Comparison of ENCODE assay signal across 1 cellular context in genomic region chr1:52632732-52633290, GRCh38.
TF ChIP-seq lines count a peak whose summit lies in the region.

SHISAL2A (plus strand) TSS chr1:52633168; CDS start chr1:52633494, 326 bp downstream.

TF ChIP-seq in WTC11, 78 proteins besides CTCF, POLR2A, EP300 and RAD21 (continued from another document and continues in another):
- peak; percentile 99 for TF ChIP-seq ATF2 (CRISPR knock-in tag; IDR thresholded peaks at IDR 0.05; ENCODE audit: borderline replicate concordance, low read depth)
- peak; percentile 99 for TF ChIP-seq MYBL2 (CRISPR knock-in tag; IDR thresholded peaks at IDR 0.05)
- TF ChIP-seq ZNF263 (CRISPR knock-in tag; IDR thresholded peaks at IDR 0.05; ENCODE audit: low read depth) = peak; percentile 79
- peak; percentile 99 for TF ChIP-seq RELA (CRISPR knock-in tag; IDR thresholded peaks at IDR 0.05; ENCODE audit: borderline replicate concordance)
- no peak for TF ChIP-seq ZNF671 (CRISPR knock-in tag; IDR thresholded peaks at IDR 0.05)
- TF ChIP-seq ATF6 (CRISPR knock-in tag; IDR thresholded peaks at IDR 0.05) = peak; percentile 80; the same call in 1 of the 2 replicates
- TF ChIP-seq TEAD4 (CRISPR knock-in tag; IDR thresholded peaks at IDR 0.05) = peak; percentile 98
- TF ChIP-seq PRRX2 (CRISPR knock-in tag; IDR thresholded peaks at IDR 0.05) = no peak
- peak; percentile 97; the same call in 1 of the 2 replicates for TF ChIP-seq AFF4 (CRISPR knock-in tag; IDR thresholded peaks at IDR 0.05; ENCODE audit: borderline replicate concordance)
- TF ChIP-seq TCF7 (CRISPR knock-in tag; IDR thresholded peaks at IDR 0.05; ENCODE audit: low read depth) = peak; percentile 99
- no peak for TF ChIP-seq ZSCAN18 (CRISPR knock-in tag; IDR thresholded peaks at IDR 0.05)
- no peak for TF ChIP-seq CDX4 (CRISPR knock-in tag; IDR thresholded peaks at IDR 0.05; ENCODE audit: borderline replicate concordance)
- no peak for TF ChIP-seq HMGA2 (CRISPR knock-in tag; IDR thresholded peaks at IDR 0.05)
- no peak for TF ChIP-seq RORB (CRISPR knock-in tag; IDR thresholded peaks at IDR 0.05)
- TF ChIP-seq JUN (CRISPR knock-in tag; IDR thresholded peaks at IDR 0.05) = peak; percentile 99
- TF ChIP-seq STAT6 (CRISPR knock-in tag; conservative IDR thresholded peaks at IDR 0.05; ENCODE audit: low read depth) = peak; percentile 97
- TF ChIP-seq NFATC4 (CRISPR knock-in tag; IDR thresholded peaks at IDR 0.05) = no peak
- TF ChIP-seq ZNF425 (CRISPR knock-in tag; conservative IDR thresholded peaks at IDR 0.05) = no peak
- 0 out of 2 replicates have a peak, but pooled peaks have one; percentile 80 for TF ChIP-seq FOXJ3 (CRISPR knock-in tag; IDR thresholded peaks at IDR 0.05; ENCODE audit: borderline replicate concordance)
- peak; percentile 99 for TF ChIP-seq ATF1 (CRISPR knock-in tag; IDR thresholded peaks at IDR 0.05)
- TF ChIP-seq MXD4 (CRISPR knock-in tag; IDR thresholded peaks at IDR 0.05; ENCODE audit: borderline replicate concordance) = no peak
- no peak for TF ChIP-seq ZNF416 (CRISPR knock-in tag; IDR thresholded peaks at IDR 0.05)
- no peak for TF ChIP-seq SOX15 (CRISPR knock-in tag; IDR thresholded peaks at IDR 0.05)
- TF ChIP-seq JAZF1 (CRISPR knock-in tag; IDR thresholded peaks at IDR 0.05) = no peak
- peak; percentile 87 for TF ChIP-seq SP1 (CRISPR knock-in tag; conservative IDR thresholded peaks at IDR 0.05)
- TF ChIP-seq NFYB (CRISPR knock-in tag; conservative IDR thresholded peaks at IDR 0.05; ENCODE audit: low read depth) = peak; percentile 70
- TF ChIP-seq ZNF219 (CRISPR knock-in tag; IDR thresholded peaks at IDR 0.05; ENCODE audit: borderline replicate concordance) = peak; percentile 99
- TF ChIP-seq ATF3 (CRISPR knock-in tag; conservative IDR thresholded peaks at IDR 0.05) = peak; percentile 99
- TF ChIP-seq CREM (CRISPR knock-in tag; IDR thresholded peaks at IDR 0.05) = peak; percentile 92
- peak; percentile 95; the same call in 1 of the 2 replicates for TF ChIP-seq ZNF512 (CRISPR knock-in tag; IDR thresholded peaks at IDR 0.05; ENCODE audit: borderline replicate concordance)
- peak; percentile 100 for TF ChIP-seq KAT7 (CRISPR knock-in tag; IDR thresholded peaks at IDR 0.05; ENCODE audit: borderline replicate concordance)
- TF ChIP-seq MLX (CRISPR knock-in tag; IDR thresholded peaks at IDR 0.05) = peak; percentile 96
- TF ChIP-seq ZBTB21 (CRISPR knock-in tag; IDR thresholded peaks at IDR 0.05; ENCODE audit: borderline replicate concordance) = peak; percentile 97
- TF ChIP-seq ZMAT4 (CRISPR knock-in tag; IDR thresholded peaks at IDR 0.05) = no peak
- peak; percentile 100 for TF ChIP-seq ZNF232 (CRISPR knock-in tag; IDR thresholded peaks at IDR 0.05)
- no peak for TF ChIP-seq ERG (CRISPR knock-in tag; IDR thresholded peaks at IDR 0.05)
- TF ChIP-seq ELF4 (CRISPR knock-in tag; IDR thresholded peaks at IDR 0.05; ENCODE audit: low read depth) = peak; percentile 98
- TF ChIP-seq OVOL2 (CRISPR knock-in tag; IDR thresholded peaks at IDR 0.05; ENCODE audit: borderline replicate concordance) = no peak
- TF ChIP-seq CBFB (CRISPR knock-in tag; IDR thresholded peaks at IDR 0.05; ENCODE audit: low read depth) = peak; percentile 95; the same call in 1 of the 2 replicates
- no peak for TF ChIP-seq GABPB1 (CRISPR knock-in tag; IDR thresholded peaks at IDR 0.05)
